In the genomic region with DNA sequence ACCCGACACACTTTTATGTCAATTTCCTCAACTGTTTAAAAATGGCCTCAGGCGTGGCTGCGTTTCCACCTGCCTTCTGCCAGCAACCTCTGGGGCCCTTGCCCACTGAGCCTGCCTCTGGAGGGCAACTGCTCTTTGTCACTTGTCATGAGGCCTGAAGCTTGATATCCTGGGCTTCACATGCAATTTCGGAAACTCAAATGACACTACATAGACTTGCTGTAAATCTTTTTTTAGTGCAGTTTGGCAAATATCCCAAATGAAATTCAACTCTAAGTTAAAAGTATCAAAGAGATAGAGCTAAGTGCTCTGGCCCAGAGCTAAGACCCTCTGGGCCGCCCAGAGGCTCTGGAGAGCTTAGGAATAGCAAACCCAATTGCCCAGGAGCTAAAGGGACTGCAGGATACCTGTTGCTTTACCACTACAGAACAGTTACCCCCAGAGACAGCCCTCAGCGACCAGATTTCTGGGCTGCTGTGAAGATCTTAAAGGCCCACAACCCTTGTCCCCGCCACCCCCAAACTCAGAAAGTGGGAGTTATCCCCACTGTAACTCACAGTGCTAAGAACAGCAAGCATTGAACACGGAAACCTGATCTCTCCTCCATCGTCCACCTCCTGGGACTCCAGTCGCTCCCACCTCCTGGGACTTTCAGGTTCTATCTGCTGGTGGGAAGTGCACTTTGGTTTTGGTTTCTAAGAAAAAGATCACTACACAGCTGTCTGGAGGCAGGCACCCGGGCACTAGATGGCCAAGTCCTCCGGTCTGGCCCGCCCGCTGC, we compare ENCODE assay signal across 22 cellular contexts. TPM values are rescaled to one million over a fixed set of nuclear protein-coding genes. Genes with fewer than 3 reads are reported as not detected.
DNase-seq lines count a peak whose midpoint lies in the region; ATAC-seq and TF ChIP-seq lines count a peak whose summit lies in the region.
"Had no signal": no experiment of that assay in that cellular context is flagged by ENCODE, and none has a peak within 500 bp of the region (broad histone marks: within the 10 kb centered on the region; RNA-seq: fewer than 3 reads in every experiment).

No MANE protein-coding gene starts in this region.

- no peaks in the 10 kb centered on the region for H3K79me2 ChIP-seq in ACC112 (ENCODE audit: control insufficient read depth, insufficient read depth, low read length, unreplicated experiment)
- H3K79me2 ChIP-seq in neural progenitor cell (ENCODE audit: low read depth), result no peaks in the 10 kb centered on the region

- DNase-seq in HEK293T (ENCODE audit: extremely low spot score) (peak; percentile 34), Right ventricle myocardium superior (peak; percentile 65), neural progenitor cell (ENCODE audit: low spot score) (no peak), iPS-NIHi7 (ENCODE audit: extremely low spot score) (no peak), cerebellar cortex (ENCODE audit: low spot score) (no peak), GM03348 (ENCODE audit: low spot score) (no peak)
- DNase-seq: activated CD4-positive, alpha-beta T cell treated with anti-CD3 and anti-CD28 coated beads for 1 hour; activated naive CD4-positive, alpha-beta T cell treated with anti-CD3 and anti-CD28 coated beads for 36 hours; activated T-cell treated with anti-CD3 and anti-CD28 coated beads, Interleukin-2, amount 50 U/mL, for 48 hours; amygdala; central memory CD4-positive, alpha-beta T cell; effector CD4-positive, alpha-beta T cell; foreskin keratinocyte; islet precursor cell; mammary epithelial cell; NCI-H1417 treated with DMSO at 0.1 percent for 48 hours; NCI-H524 had no signal

- POLR2A ChIA-PET in HEK293T (lab: Yijun Ruan, JAX), result interaction anchor here (1.0 to 2.6 kb wide), 3 partner anchors 14 to 22 kb away, joined by 3 to 20 read pairs (median 5); no protein-coding TSS in a partner anchor

- ATAC-seq in Right ventricle myocardium superior (ENCODE audit: poor library complexity) (peak; percentile 91), GM19023 (IDR thresholded peaks at IDR 0.05; ENCODE audit: unreplicated experiment) (no peak)
- ATAC-seq: foreskin keratinocyte, sciatic nerve had no signal

- H3K9me3 ChIP-seq in neural progenitor cell (ENCODE audit: low read depth), result no peaks in the 10 kb centered on the region
- H3K9me3 ChIP-seq: pancreas had no signal

- H2AFZ ChIP-seq in ACC112 (ENCODE audit: low read length, unreplicated experiment) (no peak overlapping the region), neural progenitor cell (replicated peaks) (peak overlapping the region; percentile 28)

- H3K36me3 Mint-ChIP-seq in neural progenitor cell, result no peaks in the 10 kb centered on the region

- H3F3A ChIP-seq in neural progenitor cell (ENCODE audit: low read depth), result no peaks in the 10 kb centered on the region

- intact Hi-C loops in Right ventricle myocardium superior (cut with DNase I), result no loop called here

- no peak overlapping the region for H3K27ac Mint-ChIP-seq in neural progenitor cell
- H3K27ac Mint-ChIP-seq: activated naive CD4-positive, alpha-beta T cell treated with anti-CD3 and anti-CD28 coated beads for 36 hours had no signal

- peak overlapping the region; percentile 55 for H3K4me3 ChIP-seq in ACC112 (ENCODE audit: low read depth, low read length)
- no peak overlapping the region for H3K4me3 ChIP-seq in neural progenitor cell

- no peak overlapping the region for H3K4me3 Mint-ChIP-seq in neural progenitor cell
- H3K4me3 Mint-ChIP-seq: activated naive CD4-positive, alpha-beta T cell treated with anti-CD3 and anti-CD28 coated beads for 36 hours had no signal

- no peaks in the 10 kb centered on the region for H3K9me3 Mint-ChIP-seq in neural progenitor cell
- H3K9me3 Mint-ChIP-seq: activated naive CD4-positive, alpha-beta T cell treated with anti-CD3 and anti-CD28 coated beads for 36 hours had no signal

- no peak overlapping the region for H3K9ac ChIP-seq in neural progenitor cell

- no peaks in the 10 kb centered on the region for H3K4me1 ChIP-seq in ACC112 (ENCODE audit: control insufficient read depth, insufficient read depth, low read length, unreplicated experiment)
- no peaks in the 10 kb centered on the region for H3K4me1 ChIP-seq in neural progenitor cell
- H3K4me1 ChIP-seq: foreskin keratinocyte, pancreas had no signal

- H3K4me1 Mint-ChIP-seq in neural progenitor cell, result no peaks in the 10 kb centered on the region

- CTCF ChIA-PET in HEK293T (lab: Yijun Ruan, JAX), result interaction anchor here (0.9 kb wide), 1 partner anchor 13 kb away, joined by 4 read pairs; no protein-coding TSS in a partner anchor

- peaks cover 10% of the 10 kb centered on the region for H3K27me3 Mint-ChIP-seq in neural progenitor cell (ENCODE audit: insufficient read depth, low read depth)

- H3K36me3 ChIP-seq in ACC112 (ENCODE audit: insufficient read depth, low read length) (no peaks in the 10 kb centered on the region), neural progenitor cell (no peaks in the 10 kb centered on the region)
- H3K36me3 ChIP-seq: pancreas had no signal

- no peak overlapping the region for H3K27ac ChIP-seq in ACC112 (ENCODE audit: low read depth, low read length)
- no peak overlapping the region for H3K27ac ChIP-seq in neural progenitor cell
- H3K27ac ChIP-seq: foreskin keratinocyte, pancreas, RWPE1 had no signal

- no peak overlapping the region for H3K4me2 ChIP-seq in neural progenitor cell

- no peaks in the 10 kb centered on the region for H4K20me1 ChIP-seq in neural progenitor cell (ENCODE audit: low read depth)

- TF ChIP-seq CTCF in neural progenitor cell (IDR thresholded peaks at IDR 0.05), result no peak

- peaks cover 70% of the 10 kb centered on the region for H3K27me3 ChIP-seq in ACC112 (ENCODE audit: insufficient read depth, low read length)
- H3K27me3 ChIP-seq in neural progenitor cell, result peaks cover 25% of the 10 kb centered on the region

TF ChIP-seq in HEK293T, 16 proteins besides CTCF, POLR2A, EP300 and RAD21:
- TF ChIP-seq, protein P1, sequence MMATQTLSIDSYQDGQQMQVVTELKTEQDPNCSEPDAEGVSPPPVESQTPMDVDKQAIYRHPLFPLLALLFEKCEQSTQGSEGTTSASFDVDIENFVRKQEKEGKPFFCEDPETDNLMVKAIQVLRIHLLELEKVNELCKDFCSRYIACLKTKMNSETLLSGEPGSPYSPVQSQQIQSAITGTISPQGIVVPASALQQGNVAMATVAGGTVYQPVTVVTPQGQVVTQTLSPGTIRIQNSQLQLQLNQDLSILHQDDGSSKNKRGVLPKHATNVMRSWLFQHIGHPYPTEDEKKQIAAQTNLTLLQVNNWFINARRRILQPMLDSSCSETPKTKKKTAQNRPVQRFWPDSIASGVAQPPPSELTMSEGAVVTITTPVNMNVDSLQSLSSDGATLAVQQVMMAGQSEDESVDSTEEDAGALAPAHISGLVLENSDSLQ (IDR thresholded peaks at IDR 0.05), result peak; percentile 68; the same call in 1 of the 2 replicates
- TF ChIP-seq CTBP1 (IDR thresholded peaks at IDR 0.05; ENCODE audit: borderline replicate concordance) (no peak), TARDBP (IDR thresholded peaks at IDR 0.05) (no peak), FOXA1 (IDR thresholded peaks at IDR 0.05) (no peak), ZNF384 (IDR thresholded peaks at IDR 0.05) (no peak), NFRKB (IDR thresholded peaks at IDR 0.05) (no peak)
TF ChIP-seq in HEK293T: peak in this region for 1.

RNA-seq across cellular contexts. Expression of a gene that starts 19.4 kb away (rescaled TPM):
- total RNA-seq in Right ventricle myocardium superior (13.9 TPM), neural progenitor cell (ENCODE audit: low replicate concordance) (0.17 and 0.53 TPM in 2 replicates)
- total RNA-seq: sciatic nerve had no signal

RNA-seq across cellular contexts. Expression of a gene that starts 51.3 kb away (rescaled TPM):
- total RNA-seq in Right ventricle myocardium superior, result 0.38 TPM
- not detected in 2 replicates for total RNA-seq in neural progenitor cell (ENCODE audit: low replicate concordance)

Comparison
In these comparisons a context has a peak if more than half of its experiments do, and no peak if none do; other contexts are left out.
1. DNase-seq: peak in HEK293T (single experiment) and Right ventricle myocardium superior (single experiment); none in neural progenitor cell (single experiment), iPS-NIHi7 (single experiment), cerebellar cortex (single experiment) and GM03348 (single experiment).